Comparison of ENCODE assay signal across 1 cellular context in the genomic region with DNA sequence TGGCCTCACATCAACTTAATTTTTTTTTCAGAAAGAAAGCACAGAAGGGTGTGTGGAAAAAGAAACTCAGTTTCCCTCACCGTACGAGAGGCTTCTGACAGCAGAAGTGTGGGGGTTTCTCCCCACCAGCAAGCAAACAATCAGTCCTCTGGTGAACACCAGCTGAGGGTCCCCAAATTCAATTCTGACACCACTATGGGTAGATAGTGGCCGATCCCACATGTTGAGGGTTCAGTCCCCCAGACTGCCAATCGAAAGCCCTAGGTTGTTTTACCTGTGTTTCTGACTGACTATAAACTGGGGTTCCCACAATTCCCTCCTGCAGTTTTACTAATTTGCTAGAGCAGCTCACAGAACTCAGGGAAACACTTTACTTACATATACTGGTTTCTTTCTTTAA.
TF ChIP-seq lines count a peak whose summit lies in the region.

No MANE protein-coding gene starts in this region.

TF ChIP-seq in HCT116, 20 proteins besides CTCF, POLR2A, EP300 and RAD21:
- TF ChIP-seq, protein P1, sequence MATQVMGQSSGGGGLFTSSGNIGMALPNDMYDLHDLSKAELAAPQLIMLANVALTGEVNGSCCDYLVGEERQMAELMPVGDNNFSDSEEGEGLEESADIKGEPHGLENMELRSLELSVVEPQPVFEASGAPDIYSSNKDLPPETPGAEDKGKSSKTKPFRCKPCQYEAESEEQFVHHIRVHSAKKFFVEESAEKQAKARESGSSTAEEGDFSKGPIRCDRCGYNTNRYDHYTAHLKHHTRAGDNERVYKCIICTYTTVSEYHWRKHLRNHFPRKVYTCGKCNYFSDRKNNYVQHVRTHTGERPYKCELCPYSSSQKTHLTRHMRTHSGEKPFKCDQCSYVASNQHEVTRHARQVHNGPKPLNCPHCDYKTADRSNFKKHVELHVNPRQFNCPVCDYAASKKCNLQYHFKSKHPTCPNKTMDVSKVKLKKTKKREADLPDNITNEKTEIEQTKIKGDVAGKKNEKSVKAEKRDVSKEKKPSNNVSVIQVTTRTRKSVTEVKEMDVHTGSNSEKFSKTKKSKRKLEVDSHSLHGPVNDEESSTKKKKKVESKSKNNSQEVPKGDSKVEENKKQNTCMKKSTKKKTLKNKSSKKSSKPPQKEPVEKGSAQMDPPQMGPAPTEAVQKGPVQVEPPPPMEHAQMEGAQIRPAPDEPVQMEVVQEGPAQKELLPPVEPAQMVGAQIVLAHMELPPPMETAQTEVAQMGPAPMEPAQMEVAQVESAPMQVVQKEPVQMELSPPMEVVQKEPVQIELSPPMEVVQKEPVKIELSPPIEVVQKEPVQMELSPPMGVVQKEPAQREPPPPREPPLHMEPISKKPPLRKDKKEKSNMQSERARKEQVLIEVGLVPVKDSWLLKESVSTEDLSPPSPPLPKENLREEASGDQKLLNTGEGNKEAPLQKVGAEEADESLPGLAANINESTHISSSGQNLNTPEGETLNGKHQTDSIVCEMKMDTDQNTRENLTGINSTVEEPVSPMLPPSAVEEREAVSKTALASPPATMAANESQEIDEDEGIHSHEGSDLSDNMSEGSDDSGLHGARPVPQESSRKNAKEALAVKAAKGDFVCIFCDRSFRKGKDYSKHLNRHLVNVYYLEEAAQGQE (IDR thresholded peaks at IDR 0.05; ENCODE audit: low read depth), result no peak
- TF ChIP-seq, protein P2, sequence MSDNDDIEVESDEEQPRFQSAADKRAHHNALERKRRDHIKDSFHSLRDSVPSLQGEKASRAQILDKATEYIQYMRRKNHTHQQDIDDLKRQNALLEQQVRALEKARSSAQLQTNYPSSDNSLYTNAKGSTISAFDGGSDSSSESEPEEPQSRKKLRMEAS (IDR thresholded peaks at IDR 0.05), result no peak
- no peak for TF ChIP-seq TCF7L2 (IDR thresholded peaks at IDR 0.05; ENCODE audit: borderline replicate concordance, extremely low read depth, insufficient read depth, insufficient read length)
- no peak for TF ChIP-seq SP1 (IDR thresholded peaks at IDR 0.05; ENCODE audit: low read depth)
- TF ChIP-seq FOSL1 (IDR thresholded peaks at IDR 0.05; ENCODE audit: low read depth), result no peak
- no peak for TF ChIP-seq SIN3A (IDR thresholded peaks at IDR 0.05; ENCODE audit: low read depth)
- no peak for TF ChIP-seq ZFX (IDR thresholded peaks at IDR 0.05)
- TF ChIP-seq EZH2phosphoT487 (IDR thresholded peaks at IDR 0.05; ENCODE audit: borderline replicate concordance), result no peak
